18 cellular contexts compared by ENCODE assay signal in genomic region chr19:47310323-47310722, GRCh38. TPM values are rescaled to one million over a fixed set of nuclear protein-coding genes. Genes with fewer than 3 reads are reported as not detected.
DNase-seq lines count a peak whose midpoint lies in the region; ATAC-seq and TF ChIP-seq lines count a peak whose summit lies in the region.
"Had no signal": no experiment of that assay in that cellular context is flagged by ENCODE, and none has a peak within 500 bp of the region (broad histone marks: within the 10 kb centered on the region; RNA-seq: fewer than 3 reads in every experiment).

No MANE protein-coding gene starts in this region.

- no peak for TF ChIP-seq CTCF in natural killer cell (IDR thresholded peaks at IDR 0.05)

- ATAC-seq in natural killer cell treated with Interleukin-12 subunit alpha and Interleukin-12 subunit beta and Interleukin-15 and Interleukin-18, amount 100 ng/mL, for 72 hours = no peak
- ATAC-seq in natural killer cell (no peak), HG02642 (IDR thresholded peaks at IDR 0.05; ENCODE audit: poor library complexity, unreplicated experiment) (no peak)
- ATAC-seq: activated T-helper 17 cell treated with anti-CD3 and anti-CD28 coated beads, Interleukin-2, amount 50 U/mL, for 72 hours had no signal

- no peak overlapping the region for H3K27ac Mint-ChIP-seq in natural killer cell treated with Interleukin-12 subunit alpha and Interleukin-12 subunit beta and Interleukin-15 and Interleukin-18, amount 100 ng/mL, for 72 hours
- no peak overlapping the region for H3K27ac Mint-ChIP-seq in natural killer cell
- H3K27ac Mint-ChIP-seq: activated naive CD8-positive, alpha-beta T cell; activated T-helper 17 cell treated with anti-CD3 and anti-CD28 coated beads, Interleukin-2, amount 50 U/mL, for 72 hours; HFFc6; stimulated activated naive CD8-positive, alpha-beta T cell treated with anti-CD3 and anti-CD28 coated beads, Interleukin-15, Interleukin-2, amounts not matched to agents 100 ng/mL and 50 ng/mL, for 24 hours had no signal

- H3K9me3 ChIP-seq in mononuclear cell (ENCODE audit: low read depth, low read length) = no peaks in the 10 kb centered on the region

- H3K4me3 ChIP-seq in mononuclear cell (ENCODE audit: low read length) = peak overlapping the region; percentile 50

- DNase-seq in natural killer cell treated with Interleukin-12 subunit alpha and Interleukin-12 subunit beta and Interleukin-15 and Interleukin-18, amount 100 ng/mL, for 72 hours (ENCODE audit: low spot score) = no peak
- no peak for DNase-seq in natural killer cell
- no peak for DNase-seq in RKO (ENCODE audit: low spot score)
- no peak for DNase-seq in AML-193 (lab: John Stamatoyannopoulos, UW)
- DNase-seq: cerebellar nuclear complex; effector CD8-positive, alpha-beta T cell; foreskin melanocyte; HFFc6; islet precursor cell; NCI-H524 treated with DMSO at 0.1 percent for 48 hours had no signal

- peak overlapping the region; percentile 17 for H3K4me3 Mint-ChIP-seq in natural killer cell treated with Interleukin-12 subunit alpha and Interleukin-12 subunit beta and Interleukin-15 and Interleukin-18, amount 100 ng/mL, for 72 hours
- H3K4me3 Mint-ChIP-seq in natural killer cell = no peak overlapping the region
- H3K4me3 Mint-ChIP-seq: activated naive CD8-positive, alpha-beta T cell; activated T-helper 17 cell treated with anti-CD3 and anti-CD28 coated beads, Interleukin-2, amount 50 U/mL, for 72 hours; HFFc6; stimulated activated naive CD8-positive, alpha-beta T cell treated with anti-CD3 and anti-CD28 coated beads, Interleukin-15, Interleukin-2, amounts not matched to agents 100 ng/mL and 50 ng/mL, for 24 hours had no signal

- H3K4me1 Mint-ChIP-seq in natural killer cell treated with Interleukin-12 subunit alpha and Interleukin-12 subunit beta and Interleukin-15 and Interleukin-18, amount 100 ng/mL, for 72 hours (ENCODE audit: low read depth in 2 of 2) = peaks cover 5 to 6% of the 10 kb centered on the region in 2 donors
- H3K4me1 Mint-ChIP-seq in natural killer cell = peaks cover 0 to 2% of the 10 kb centered on the region in 2 donors

- peaks cover 63% of the 10 kb centered on the region for H3K4me1 ChIP-seq in mononuclear cell (ENCODE audit: insufficient read depth, low read length)
- H3K4me1 ChIP-seq: right atrium auricular region had no signal

- no peaks in the 10 kb centered on the region for H3K9me3 Mint-ChIP-seq in natural killer cell treated with Interleukin-12 subunit alpha and Interleukin-12 subunit beta and Interleukin-15 and Interleukin-18, amount 100 ng/mL, for 72 hours
- H3K9me3 Mint-ChIP-seq in natural killer cell = no peaks in the 10 kb centered on the region
- H3K9me3 Mint-ChIP-seq: activated T-helper 17 cell treated with anti-CD3 and anti-CD28 coated beads, Interleukin-2, amount 50 U/mL, for 72 hours; HFFc6; stimulated activated naive CD8-positive, alpha-beta T cell treated with anti-CD3 and anti-CD28 coated beads, Interleukin-15, Interleukin-2, amounts not matched to agents 100 ng/mL and 50 ng/mL, for 24 hours had no signal

- intact Hi-C loops in natural killer cell (cut with micrococcal nuclease) = no loop called here

- H3K27me3 ChIP-seq in mononuclear cell (ENCODE audit: insufficient read depth, low read length) = no peaks in the 10 kb centered on the region
- H3K27me3 ChIP-seq: right atrium auricular region had no signal

- H3K27me3 Mint-ChIP-seq in natural killer cell treated with Interleukin-12 subunit alpha and Interleukin-12 subunit beta and Interleukin-15 and Interleukin-18, amount 100 ng/mL, for 72 hours = peaks cover 18 to 20% of the 10 kb centered on the region in 2 donors
- peaks cover 20 to 34% of the 10 kb centered on the region in 2 donors for H3K27me3 Mint-ChIP-seq in natural killer cell (ENCODE audit: low read depth in 2 of 2)

- no peaks in the 10 kb centered on the region for H3K36me3 Mint-ChIP-seq in natural killer cell treated with Interleukin-12 subunit alpha and Interleukin-12 subunit beta and Interleukin-15 and Interleukin-18, amount 100 ng/mL, for 72 hours
- H3K36me3 Mint-ChIP-seq in natural killer cell = no peaks in the 10 kb centered on the region
- H3K36me3 Mint-ChIP-seq: activated naive CD8-positive, alpha-beta T cell had no signal

RNA-seq across cellular contexts. Expression of gene C5AR1, which starts 0.7 kb away (rescaled TPM):
- total RNA-seq in natural killer cell treated with Interleukin-12 subunit alpha and Interleukin-12 subunit beta and Interleukin-15 and Interleukin-18, amount 100 ng/mL, for 72 hours = 1 to 10 TPM; 1.3 to 7.6 TPM
- total RNA-seq in natural killer cell (10 to 100 TPM; 11.4 to 42.7 (median 28.7) TPM), mononuclear cell (92.2 TPM)
- total RNA-seq: HT1080, lung microvascular endothelial cell had no signal

RNA-seq across cellular contexts. Expression of gene C5AR2, which starts 21.7 kb away (rescaled TPM):
- total RNA-seq in natural killer cell treated with Interleukin-12 subunit alpha and Interleukin-12 subunit beta and Interleukin-15 and Interleukin-18, amount 100 ng/mL, for 72 hours = 1 to 10 TPM in 1 of 2 donors, under 1 TPM in 1; 0.19 to 2.6 TPM
- total RNA-seq in natural killer cell (10 to 100 TPM in 1 of 3 donors, 1 to 10 TPM in 2; 4.3 to 15.5 (median 8.3) TPM), mononuclear cell (4.1 TPM)
- total RNA-seq: HT1080 had no signal

RNA-seq across cellular contexts. Expression of gene INAFM1, which starts 35.6 kb away (rescaled TPM):
- 10 to 100 TPM; 14.0 to 16.1 TPM for total RNA-seq in natural killer cell treated with Interleukin-12 subunit alpha and Interleukin-12 subunit beta and Interleukin-15 and Interleukin-18, amount 100 ng/mL, for 72 hours
- total RNA-seq in natural killer cell (10 to 100 TPM in 1 of 3 donors, 1 to 10 TPM in 2; 9.1 to 10.3 (median 9.5) TPM), mononuclear cell (1.4 TPM)

RNA-seq across cellular contexts. Expression of gene DHX34, which starts 38.8 kb away (rescaled TPM):
- total RNA-seq in natural killer cell treated with Interleukin-12 subunit alpha and Interleukin-12 subunit beta and Interleukin-15 and Interleukin-18, amount 100 ng/mL, for 72 hours = 10 to 100 TPM; 17.7 to 43.9 TPM
- total RNA-seq in natural killer cell (10 to 100 TPM; 19.8 to 25.9 (median 20.0) TPM), mononuclear cell (12.9 TPM)

RNA-seq across cellular contexts. Expression of gene CCDC9, which starts 54.0 kb away (rescaled TPM):
- 10 to 100 TPM; 42.8 to 58.4 TPM for total RNA-seq in natural killer cell treated with Interleukin-12 subunit alpha and Interleukin-12 subunit beta and Interleukin-15 and Interleukin-18, amount 100 ng/mL, for 72 hours
- total RNA-seq in natural killer cell (10 to 100 TPM; 49.6 to 55.8 (median 55.4) TPM), mononuclear cell (11.5 TPM)
